Comparison of ENCODE assay signal across 8 cellular contexts in genomic region chr7:32957326-32958045, GRCh38. TPM values are rescaled to one million over a fixed set of nuclear protein-coding genes. Genes with fewer than 3 reads are reported as not detected.
DNase-seq lines count a peak whose midpoint lies in the region; ATAC-seq and TF ChIP-seq lines count a peak whose summit lies in the region.

A gene with protein sequence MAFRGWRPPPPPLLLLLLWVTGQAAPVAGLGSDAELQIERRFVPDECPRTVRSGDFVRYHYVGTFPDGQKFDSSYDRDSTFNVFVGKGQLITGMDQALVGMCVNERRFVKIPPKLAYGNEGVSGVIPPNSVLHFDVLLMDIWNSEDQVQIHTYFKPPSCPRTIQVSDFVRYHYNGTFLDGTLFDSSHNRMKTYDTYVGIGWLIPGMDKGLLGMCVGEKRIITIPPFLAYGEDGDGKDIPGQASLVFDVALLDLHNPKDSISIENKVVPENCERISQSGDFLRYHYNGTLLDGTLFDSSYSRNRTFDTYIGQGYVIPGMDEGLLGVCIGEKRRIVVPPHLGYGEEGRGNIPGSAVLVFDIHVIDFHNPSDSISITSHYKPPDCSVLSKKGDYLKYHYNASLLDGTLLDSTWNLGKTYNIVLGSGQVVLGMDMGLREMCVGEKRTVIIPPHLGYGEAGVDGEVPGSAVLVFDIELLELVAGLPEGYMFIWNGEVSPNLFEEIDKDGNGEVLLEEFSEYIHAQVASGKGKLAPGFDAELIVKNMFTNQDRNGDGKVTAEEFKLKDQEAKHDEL (plus strand): TSS chr7:32957440. CDS start chr7:32957574, 134 bp downstream.

- peaks cover 6% of the 10 kb centered on the region for H3K4me1 Mint-ChIP-seq in activated T-cell treated with anti-CD3 and anti-CD28 coated beads, Interleukin-2, amount 50 U/mL, for 72 hours (ENCODE audit: low read depth)
- peaks cover 3 to 7% (median 4%) of the 10 kb centered on the region in 4 donors for H3K4me1 Mint-ChIP-seq in naive thymus-derived CD8-positive, alpha-beta T cell

- no peaks in the 10 kb centered on the region for H3K4me1 ChIP-seq in foreskin keratinocyte

- ATAC-seq in GM18868 (IDR thresholded peaks at IDR 0.05; ENCODE audit: unreplicated experiment) (peak; percentile 85), HG03045 (IDR thresholded peaks at IDR 0.05; ENCODE audit: unreplicated experiment) (peak; percentile 88), foreskin keratinocyte (peak; percentile 86), GM21717 (IDR thresholded peaks at IDR 0.05; ENCODE audit: unreplicated experiment) (no peak)
- peak; percentile 77 to 85 for ATAC-seq in activated T-cell treated with anti-CD3 and anti-CD28 coated beads, Interleukin-2, amount 50 U/mL, for 72 hours (replicated peaks in 1 of 2)
- peak; percentile 35 to 52 for ATAC-seq in naive thymus-derived CD8-positive, alpha-beta T cell

- peak within 1 kb of the TSS; percentile 85 for H3K27ac ChIP-seq in foreskin keratinocyte

- DNase-seq in CMK (ENCODE audit: low read depth) (peak; percentile 56), NCI-H2227 (lab: John Stamatoyannopoulos, UW; ENCODE audit: unreplicated experiment) (peak; percentile 87), foreskin keratinocyte (peak; percentile 34 to 68)
- DNase-seq in activated T-cell treated with anti-CD3 and anti-CD28 coated beads, Interleukin-2, amount 50 U/mL, for 72 hours: peak; percentile 26 to 28
- no peak for DNase-seq in naive thymus-derived CD8-positive, alpha-beta T cell

- H3K9me3 Mint-ChIP-seq in activated T-cell treated with anti-CD3 and anti-CD28 coated beads, Interleukin-2, amount 50 U/mL, for 72 hours: no peaks in the 10 kb centered on the region
- H3K9me3 Mint-ChIP-seq in naive thymus-derived CD8-positive, alpha-beta T cell: no peaks in the 10 kb centered on the region

- POLR2A ChIA-PET in naive thymus-derived CD8-positive, alpha-beta T cell (lab: Charles Lee): interaction anchor here (0.7 kb wide), 2 partner anchors 115 to 120 kb away, joined by 3 read pairs; no protein-coding TSS in a partner anchor

- peak within 1 kb of the TSS; percentile 87 to 92 for H3K4me3 Mint-ChIP-seq in activated T-cell treated with anti-CD3 and anti-CD28 coated beads, Interleukin-2, amount 50 U/mL, for 72 hours
- H3K4me3 Mint-ChIP-seq in naive thymus-derived CD8-positive, alpha-beta T cell: peak within 1 kb of the TSS; percentile 56 to 87 (median 81)

- no peak within 1 kb of the TSS for H3K27ac Mint-ChIP-seq in activated T-cell treated with anti-CD3 and anti-CD28 coated beads, Interleukin-2, amount 50 U/mL, for 72 hours
- H3K27ac Mint-ChIP-seq in naive thymus-derived CD8-positive, alpha-beta T cell: peak within 1 kb of the TSS in 1 of 10 donors; percentile 13

- peaks cover 47% of the 10 kb centered on the region for H3K27me3 Mint-ChIP-seq in activated T-cell treated with anti-CD3 and anti-CD28 coated beads, Interleukin-2, amount 50 U/mL, for 72 hours (ENCODE audit: low read depth)
- H3K27me3 Mint-ChIP-seq in naive thymus-derived CD8-positive, alpha-beta T cell: peaks cover 20 to 43% (median 35%) of the 10 kb centered on the region in 5 donors

- no peak for TF ChIP-seq CTCF in foreskin keratinocyte (conservative IDR thresholded peaks at IDR 0.05)

- H3K36me3 Mint-ChIP-seq in activated T-cell treated with anti-CD3 and anti-CD28 coated beads, Interleukin-2, amount 50 U/mL, for 72 hours (ENCODE audit: insufficient read depth in 2 of 2): peaks cover 3% of the 10 kb centered on the region in 2 donors
- peaks cover 0 to 5% (median 3%) of the 10 kb centered on the region in 3 donors for H3K36me3 Mint-ChIP-seq in naive thymus-derived CD8-positive, alpha-beta T cell

- no peaks in the 10 kb centered on the region for H3K27me3 ChIP-seq in foreskin keratinocyte

RNA-seq across cellular contexts. Expression of the gene that starts here (rescaled TPM):
- total RNA-seq in activated T-cell treated with anti-CD3 and anti-CD28 coated beads, Interleukin-2, amount 50 U/mL, for 72 hours: 1 to 10 TPM in 1 of 2 donors, under 1 TPM in 1; 0.84 to 1.7 TPM
- 110 and 115 TPM in 2 replicates for total RNA-seq in foreskin keratinocyte
- 63.3 and 64.3 TPM in 2 replicates for polyA plus RNA-seq in foreskin keratinocyte
- not detected for total RNA-seq in naive thymus-derived CD8-positive, alpha-beta T cell
- polyA plus RNA-seq in naive thymus-derived CD8-positive, alpha-beta T cell: under 1 TPM in 1 of 3 donors, not detected in 2; 0.06 TPM

Comparison
In these comparisons a context has a peak if more than half of its experiments do, and no peak if none do; other contexts are left out.
1. RNA of the gene that starts here (total RNA-seq): 110 to 115 TPM in foreskin keratinocyte; 0.84 to 1.7 TPM in activated T-cell treated with anti-CD3 and anti-CD28 coated beads, Interleukin-2, amount 50 U/mL, for 72 hours and not detected in naive thymus-derived CD8-positive, alpha-beta T cell; every median in the first group is over 10 times any median in the second.
2. RNA of the gene that starts here (polyA plus RNA-seq): 63.3 to 64.3 TPM in foreskin keratinocyte; 0.06 TPM in naive thymus-derived CD8-positive, alpha-beta T cell; every median in the first group is over 10 times any median in the second.
3. Peak in ATAC-seq in naive thymus-derived CD8-positive, alpha-beta T cell; RNA of the gene not detected or under 1 TPM.
4. DNase-seq: peak in CMK (single experiment), NCI-H2227 (single experiment), activated T-cell treated with anti-CD3 and anti-CD28 coated beads, Interleukin-2, amount 50 U/mL, for 72 hours (2 of 2) and foreskin keratinocyte (2 of 2); none in naive thymus-derived CD8-positive, alpha-beta T cell (0 of 10).